In genomic region chr9:81549500-81550206, GRCh38 we compare ENCODE assay signal across 18 cellular contexts.
DNase-seq lines count a peak whose midpoint lies in the region; ATAC-seq and TF ChIP-seq lines count a peak whose summit lies in the region.
"Had no signal": no experiment of that assay in that cellular context is flagged by ENCODE, and none has a peak within 500 bp of the region (broad histone marks: within the 10 kb centered on the region; RNA-seq: fewer than 3 reads in every experiment).

No MANE protein-coding gene starts in this region.

- H3K4me3 Mint-ChIP-seq in GM23338, result peak overlapping the region; percentile 53
- H3K4me3 Mint-ChIP-seq: activated naive CD8-positive, alpha-beta T cell treated with anti-CD3 and anti-CD28 coated beads, Interleukin-2, amount 10 ng/mL, durations not matched to agents 7 days and 5 days; activated T-helper 1 cell treated with anti-CD3 and anti-CD28 coated beads, Interleukin-12 subunit alpha, Interleukin-12 subunit beta, Interleukin-2, Interleukin-4 antibody, amounts not matched to agents 30 ng/mL and 10 ng/mL and 1 ng/mL, durations not matched to agents 14 hours and 24 hours and 36 hours had no signal

- H3K4me1 Mint-ChIP-seq in GM23338, result peaks cover 64% of the 10 kb centered on the region
- H3K4me1 Mint-ChIP-seq: activated naive CD8-positive, alpha-beta T cell treated with anti-CD3 and anti-CD28 coated beads, Interleukin-2, amount 10 ng/mL, durations not matched to agents 7 days and 5 days had no signal

- peak; percentile 82 for ATAC-seq in GM23338
- no peak for ATAC-seq in HG03139 (IDR thresholded peaks at IDR 0.05; ENCODE audit: unreplicated experiment)
- ATAC-seq: K562 had no signal

- H3K4me1 ChIP-seq in GM23338 (ENCODE audit: insufficient read depth), result peaks cover 65% of the 10 kb centered on the region

- H3K79me2 ChIP-seq in GM23338 (replicated peaks; ENCODE audit: insufficient read depth), result no peaks in the 10 kb centered on the region

- no peaks in the 10 kb centered on the region for H3K36me3 ChIP-seq in GM23338 (ENCODE audit: insufficient read depth)
- H3K36me3 ChIP-seq: cardiac muscle cell, esophagus squamous epithelium, WERI-Rb-1 had no signal

- H2AFZ ChIP-seq in GM23338, result peak overlapping the region; percentile 28; the same call in 1 of the 2 replicates

- peaks cover 3% of the 10 kb centered on the region for H3K27me3 Mint-ChIP-seq in GM23338 (ENCODE audit: insufficient read depth, low read depth, poor library complexity)
- H3K27me3 Mint-ChIP-seq: activated naive CD8-positive, alpha-beta T cell treated with anti-CD3 and anti-CD28 coated beads, Interleukin-2, amount 10 ng/mL, durations not matched to agents 7 days and 5 days had no signal

- peaks cover 9% of the 10 kb centered on the region; the same call in 1 of the 2 replicates for H3K9me2 ChIP-seq in GM23338 (ENCODE audit: insufficient read depth)

- no peaks in the 10 kb centered on the region for H3F3A ChIP-seq in GM23338 (replicated peaks; ENCODE audit: low read depth)

- DNase-seq in GM23338 (ENCODE audit: low spot score), result peak; percentile 67
- peak; percentile 88 for DNase-seq in LNCaP clone FGC (ENCODE audit: low read depth)
- DNase-seq in iPS DF 19.7 (ENCODE audit: low read depth, low spot score), result peak; percentile 54
- peak; percentile 27 for DNase-seq in mucosa of gallbladder (ENCODE audit: low spot score)
- DNase-seq in activated naive CD4-positive, alpha-beta T cell treated with Interleukin-2 at 50 U/mL for 16 hours, result no peak
- DNase-seq in NCI-H187 (lab: John Stamatoyannopoulos, UW), result no peak
- DNase-seq: activated naive CD8-positive, alpha-beta T cell treated with anti-CD3 and anti-CD28 coated beads, Interleukin-2, amount 10 ng/mL, durations not matched to agents 7 days and 5 days; COR-L47; esophagus squamous epithelium; GF-D8; NCI-H1092 treated with DMSO at 0.1 percent for 48 hours; NK-92 treated with Interleukin-12 subunit alpha and Interleukin-12 subunit beta, amount 100 ng/mL, for 24 hours; stimulated activated CD4-positive, alpha-beta T cell treated with anti-CD3 and anti-CD28 coated beads, Interleukin-2, amount 100 ng/mL, for 48 hours; WERI-Rb-1 had no signal

- peak overlapping the region; percentile 55 for H3K4me2 ChIP-seq in GM23338

- H3K27me3 ChIP-seq in GM23338 (ENCODE audit: insufficient read depth), result no peaks in the 10 kb centered on the region

- H3K9me3 Mint-ChIP-seq in GM23338, result no peaks in the 10 kb centered on the region
- H3K9me3 Mint-ChIP-seq: activated naive CD8-positive, alpha-beta T cell treated with anti-CD3 and anti-CD28 coated beads, Interleukin-2, amount 10 ng/mL, durations not matched to agents 7 days and 5 days; activated T-helper 1 cell treated with anti-CD3 and anti-CD28 coated beads, Interleukin-12 subunit alpha, Interleukin-12 subunit beta, Interleukin-2, Interleukin-4 antibody, amounts not matched to agents 30 ng/mL and 10 ng/mL and 1 ng/mL, durations not matched to agents 14 hours and 24 hours and 36 hours had no signal

- H4K20me1 ChIP-seq in GM23338 (replicated peaks; ENCODE audit: insufficient read depth), result no peaks in the 10 kb centered on the region

- no peaks in the 10 kb centered on the region for H3K36me3 Mint-ChIP-seq in GM23338 (ENCODE audit: low read depth)
- H3K36me3 Mint-ChIP-seq: activated naive CD8-positive, alpha-beta T cell treated with anti-CD3 and anti-CD28 coated beads, Interleukin-2, amount 10 ng/mL, durations not matched to agents 7 days and 5 days had no signal

- H3K27ac Mint-ChIP-seq in GM23338, result peak overlapping the region; percentile 92
- H3K27ac Mint-ChIP-seq: activated naive CD8-positive, alpha-beta T cell treated with anti-CD3 and anti-CD28 coated beads, Interleukin-2, amount 10 ng/mL, durations not matched to agents 7 days and 5 days; activated T-helper 1 cell treated with anti-CD3 and anti-CD28 coated beads, Interleukin-12 subunit alpha, Interleukin-12 subunit beta, Interleukin-2, Interleukin-4 antibody, amounts not matched to agents 30 ng/mL and 10 ng/mL and 1 ng/mL, durations not matched to agents 14 hours and 24 hours and 36 hours had no signal

- H3K27ac ChIP-seq in GM23338 (ENCODE audit: low read depth), result peak overlapping the region; percentile 26; the same call in 1 of the 2 replicates
- H3K27ac ChIP-seq: cardiac muscle cell, esophagus squamous epithelium, WERI-Rb-1 had no signal

- TF ChIP-seq CTCF in GM23338 (conservative IDR thresholded peaks at IDR 0.05; ENCODE audit: low read depth in 2 of 2) (no peak), LNCaP clone FGC (IDR thresholded peaks at IDR 0.05; ENCODE audit: control insufficient read depth, extremely low read depth, insufficient read depth) (no peak)

- H3K4me3 ChIP-seq in GM23338 (peak overlapping the region; percentile 32), LNCaP clone FGC (ENCODE audit: low read depth, low read length) (peak overlapping the region; percentile 25)
- H3K4me3 ChIP-seq: cardiac muscle cell, esophagus squamous epithelium, K562 had no signal

TF ChIP-seq in GM23338, 12 proteins besides CTCF, POLR2A, EP300 and RAD21 (continues in another document):
- TF ChIP-seq EZH2phosphoT487 (IDR thresholded peaks at IDR 0.05; ENCODE audit: unreplicated experiment) (no peak), ETS1 (IDR thresholded peaks at IDR 0.05) (no peak), REST (IDR thresholded peaks at IDR 0.05; ENCODE audit: unreplicated experiment) (no peak), POLR2AphosphoS5 (IDR thresholded peaks at IDR 0.05; ENCODE audit: low read depth) (no peak)

Comparison
In these comparisons a context has a peak if more than half of its experiments do, and no peak if none do; other contexts are left out.
1. DNase-seq: peak in GM23338 (single experiment), LNCaP clone FGC (single experiment), iPS DF 19.7 (single experiment) and mucosa of gallbladder (single experiment); none in activated naive CD4-positive, alpha-beta T cell treated with Interleukin-2 at 50 U/mL for 16 hours (single experiment) and NCI-H187 (0 of 2).